Comparison of ENCODE assay signal across 8 cellular contexts in the genomic region with DNA sequence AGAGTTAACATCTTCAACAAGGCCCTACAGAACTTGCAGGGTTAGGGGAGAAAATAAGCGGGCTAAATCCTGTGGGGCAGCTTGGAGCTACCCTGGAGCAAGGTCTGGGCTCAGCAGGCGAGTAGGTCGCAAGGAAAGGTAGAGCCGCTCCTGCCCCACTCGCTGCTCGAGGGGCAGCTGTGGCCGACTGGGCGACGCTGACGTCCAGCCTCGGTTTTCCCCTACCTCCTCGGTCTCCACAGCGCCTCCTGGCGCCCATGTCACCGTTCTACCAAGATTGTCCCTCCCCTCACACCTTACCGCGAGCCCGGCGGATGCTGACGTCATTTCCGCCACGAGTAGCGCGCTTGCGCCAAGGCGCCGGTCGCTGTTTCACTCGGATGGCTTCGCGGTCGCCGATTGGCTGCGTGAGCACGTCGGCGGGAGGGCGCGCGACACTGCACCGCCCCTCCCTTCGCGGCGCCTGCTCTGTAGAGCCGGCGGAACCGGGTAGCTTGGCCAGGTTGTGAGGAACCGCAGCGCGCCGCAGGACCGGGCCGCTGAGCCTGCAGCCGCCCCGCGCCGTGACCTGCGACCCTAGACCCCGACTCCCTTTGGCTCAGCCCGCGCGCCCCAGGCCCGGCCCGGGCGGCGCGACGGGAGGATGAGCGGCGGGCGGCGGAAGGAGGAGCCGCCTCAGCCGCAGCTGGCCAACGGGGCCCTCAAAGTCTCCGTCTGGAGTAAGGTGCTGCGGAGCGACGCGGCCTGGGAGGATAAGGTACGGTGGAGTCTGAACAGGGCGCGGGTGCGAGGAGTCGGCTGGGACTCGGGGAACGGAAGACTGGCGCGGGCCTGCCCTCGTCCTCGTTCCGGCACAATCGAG. TPM values are rescaled to one million over a fixed set of nuclear protein-coding genes. Genes with fewer than 3 reads are reported as not detected.
DNase-seq lines count a peak whose midpoint lies in the region; ATAC-seq and TF ChIP-seq lines count a peak whose summit lies in the region.

A gene with protein sequence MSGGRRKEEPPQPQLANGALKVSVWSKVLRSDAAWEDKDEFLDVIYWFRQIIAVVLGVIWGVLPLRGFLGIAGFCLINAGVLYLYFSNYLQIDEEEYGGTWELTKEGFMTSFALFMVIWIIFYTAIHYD (plus strand): TSS at position 471 of the 862 bp plus-strand sequence. CDS start 173 bp downstream, at position 644.

- TF ChIP-seq CTCF in GM13977 (IDR thresholded peaks at IDR 0.05; ENCODE audit: extremely low read depth, insufficient read depth, missing control alignments), result peak; percentile 96

- H3K27me3 ChIP-seq in right cardiac atrium (ENCODE audit: control insufficient read depth, insufficient read depth), result no peaks in the 10 kb centered on the region
- H3K27me3 ChIP-seq in aorta (ENCODE audit: control insufficient read depth in 1 of 2, insufficient read depth in 2 of 2, low read length in 1 of 2), result no peaks in the 10 kb centered on the region

- DNase-seq in GM13977 (ENCODE audit: low spot score) (peak; percentile 95), NCI-H1694 treated with DMSO at 0.1 percent for 48 hours (lab: John Stamatoyannopoulos, UW) (peak; percentile 92), T-helper 2 cell (peak; percentile 97 to 99 (median 98)), anterior cingulate cortex (lab: John Stamatoyannopoulos, UW) (peak; percentile 82 to 99 (median 96)), right cardiac atrium (peak; percentile 99 to 100 (median 100)), putamen (ENCODE audit: low spot score) (peak; percentile 95), aorta (peak; percentile 100)

- in situ Hi-C loops in GM13977 (cut with MboI; ENCODE audit: low pct_unique_long_range_greater_than_20kb, low sequenced_read_pairs, unreplicated experiment), result loop anchor here (10.0 to 25.0 kb wide), 2 partner anchors 151 to 282 kb away; a partner anchor contains a TSS

- intact Hi-C loops in right cardiac atrium (cut with DNase I) (loop anchor here in 2 of 4 donors (2.0 to 10.0 kb wide), 2 partner anchors 49 to 139 kb away; a partner anchor contains a TSS), aorta (cut with DNase I) (loop anchor here (2.0 to 10.0 kb wide), 4 partner anchors 33 to 401 kb away; a partner anchor contains a TSS)

- H3K4me3 ChIP-seq in right cardiac atrium (ENCODE audit: low read length), result peak within 1 kb of the TSS; percentile 78
- peak within 1 kb of the TSS; percentile 57 to 95 for H3K4me3 ChIP-seq in aorta (ENCODE audit: low read length in 2 of 2)

- H3K27ac ChIP-seq in right cardiac atrium (ENCODE audit: low read length) (peak within 1 kb of the TSS; percentile 89), aorta (ENCODE audit: low read depth in 1 of 2, low read length in 2 of 2) (peak within 1 kb of the TSS in 1 of 2 donors; percentile 66)

- H3K9me3 ChIP-seq in right cardiac atrium (ENCODE audit: control insufficient read depth, low read length), result no peaks in the 10 kb centered on the region
- H3K9me3 ChIP-seq in aorta (ENCODE audit: control insufficient read depth, low read length), result no peaks in the 10 kb centered on the region

- peaks cover 0 to 1% of the 10 kb centered on the region in 2 donors for H3K36me3 ChIP-seq in aorta (ENCODE audit: control insufficient read depth in 1 of 2, insufficient read depth in 2 of 2, low read length in 1 of 2)

- H3K4me1 ChIP-seq in right cardiac atrium (ENCODE audit: control insufficient read depth, insufficient read depth, low read length) (peaks cover 2% of the 10 kb centered on the region), aorta (ENCODE audit: control insufficient read depth in 1 of 2, insufficient read depth in 2 of 2, low read length in 2 of 2) (peaks cover 0 to 6% of the 10 kb centered on the region in 2 donors)

- ATAC-seq in HG02885 (IDR thresholded peaks at IDR 0.05; ENCODE audit: poor library complexity, unreplicated experiment) (peak; percentile 87), right cardiac atrium (peak; percentile 96 to 97), aorta (ENCODE audit: low FRiP score) (peak; percentile 99)

- WGBS in right cardiac atrium, result under 1% methylated on average over 93 of the region's 93 CpGs
- 0 to 1% methylated on average over 91 to 93 of the region's 93 CpGs for WGBS in aorta, 2 donors

RNA-seq across cellular contexts. Expression of the gene that starts here (rescaled TPM):
- total RNA-seq in right cardiac atrium (10 to 100 TPM; 60.2 to 69.9 (median 62.9) TPM), aorta (10 to 100 TPM; 39.8 to 48.1 TPM)
- polyA plus RNA-seq in right cardiac atrium (74.3 TPM), aorta (10 to 100 TPM; 52.1 to 71.0 TPM)
